In the genomic region with DNA sequence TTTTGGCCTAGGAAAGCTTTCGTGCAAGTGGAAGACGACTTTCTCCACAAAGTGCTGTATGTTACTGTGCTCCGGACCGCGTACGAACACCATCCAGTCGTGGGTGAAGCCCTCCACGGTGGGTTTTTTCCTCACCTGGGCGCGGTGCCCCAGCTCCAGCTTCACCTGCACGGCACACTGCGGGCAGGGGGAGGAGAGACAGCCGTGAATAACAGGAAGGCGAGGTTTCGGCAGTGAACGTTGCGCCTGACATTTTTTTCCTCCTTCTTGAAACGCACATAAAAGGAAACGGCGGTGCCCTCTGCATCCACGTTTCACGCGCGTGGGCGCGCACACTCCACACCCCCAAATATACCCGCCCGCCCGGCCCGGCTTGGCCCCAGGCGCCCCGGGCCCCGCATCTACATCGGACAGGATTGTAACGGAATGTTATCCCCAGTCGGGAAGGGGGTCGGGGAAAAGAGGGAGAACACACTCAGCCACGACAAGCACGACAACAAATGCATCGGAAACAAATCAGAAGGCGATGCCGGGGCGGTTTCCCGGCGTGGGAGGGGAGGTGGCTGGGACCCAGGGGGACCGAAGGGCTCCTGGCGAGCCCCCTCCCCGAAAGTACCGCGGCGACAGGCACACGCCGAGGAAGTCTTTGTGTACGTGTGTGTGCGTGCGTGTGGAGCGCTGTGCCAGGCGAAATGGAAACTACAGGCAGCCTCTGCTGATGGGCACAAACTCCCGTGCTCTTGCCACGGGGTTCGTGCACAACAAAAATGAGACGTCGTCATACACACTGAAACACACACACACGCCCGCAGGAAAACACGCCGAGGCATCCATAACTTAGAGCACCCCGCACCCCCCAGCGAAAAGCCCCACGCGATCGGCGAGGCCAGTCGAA, we compare ENCODE assay signal across 8 cellular contexts. TPM values are rescaled to one million over a fixed set of nuclear protein-coding genes. Genes with fewer than 3 reads are reported as not detected.
DNase-seq lines count a peak whose midpoint lies in the region; ATAC-seq lines count a peak whose summit lies in the region.

No MANE protein-coding gene starts in this region.

- ATAC-seq in left colon (peak; percentile 12), HG03159 (IDR thresholded peaks at IDR 0.05; ENCODE audit: unreplicated experiment) (no peak), HG03139 (IDR thresholded peaks at IDR 0.05; ENCODE audit: unreplicated experiment) (no peak)

- DNase-seq in A172 (ENCODE audit: low spot score) (peak; percentile 8), HCEC 1CT (peak; percentile 45), cerebellum (ENCODE audit: low spot score) (peak; percentile 29), left colon (peak; percentile 60 to 63)
- DNase-seq in activated CD4-positive, CD25-positive, alpha-beta regulatory T cell treated with anti-CD3 and anti-CD28 coated beads, Interleukin-2, amount 50 U/mL, for 72 hours = peak; percentile 51
- peak; percentile 67 for DNase-seq in stimulated activated CD4-positive, alpha-beta T cell treated with anti-CD3 and anti-CD28 coated beads, Interleukin-2, amount 100 ng/mL, for 24 hours

- intact Hi-C loops in left colon (cut with DNase I, micrococcal nuclease) = loop anchor here in 1 of 2 donors (5.0 kb wide), 2 partner anchors 69 to 264 kb away; no protein-coding TSS in a partner anchor

RNA-seq across cellular contexts. Expression of a gene that starts 1.4 kb away (rescaled TPM):
- 13.0 and 13.6 TPM in 2 replicates for total RNA-seq in A172 (2014; rRNA removed; shearing (Covaris generic))
- total RNA-seq in cerebellum (63.4 TPM), left colon (10 to 100 TPM; 44.1 to 62.7 TPM)

Comparison
In these comparisons a context has a peak if more than half of its experiments do, and no peak if none do; other contexts are left out.
1. DNase-seq: peak in every context shown above with its lines; median percentile 67 in stimulated activated CD4-positive, alpha-beta T cell treated with anti-CD3 and anti-CD28 coated beads, Interleukin-2, amount 100 ng/mL, for 24 hours; 62 in left colon; 51 in activated CD4-positive, CD25-positive, alpha-beta regulatory T cell treated with anti-CD3 and anti-CD28 coated beads, Interleukin-2, amount 50 U/mL, for 72 hours; 45 in HCEC 1CT; 29 in cerebellum; 8 in A172.